Comparison of ENCODE assay signal across 1 cellular context in the genomic region with DNA sequence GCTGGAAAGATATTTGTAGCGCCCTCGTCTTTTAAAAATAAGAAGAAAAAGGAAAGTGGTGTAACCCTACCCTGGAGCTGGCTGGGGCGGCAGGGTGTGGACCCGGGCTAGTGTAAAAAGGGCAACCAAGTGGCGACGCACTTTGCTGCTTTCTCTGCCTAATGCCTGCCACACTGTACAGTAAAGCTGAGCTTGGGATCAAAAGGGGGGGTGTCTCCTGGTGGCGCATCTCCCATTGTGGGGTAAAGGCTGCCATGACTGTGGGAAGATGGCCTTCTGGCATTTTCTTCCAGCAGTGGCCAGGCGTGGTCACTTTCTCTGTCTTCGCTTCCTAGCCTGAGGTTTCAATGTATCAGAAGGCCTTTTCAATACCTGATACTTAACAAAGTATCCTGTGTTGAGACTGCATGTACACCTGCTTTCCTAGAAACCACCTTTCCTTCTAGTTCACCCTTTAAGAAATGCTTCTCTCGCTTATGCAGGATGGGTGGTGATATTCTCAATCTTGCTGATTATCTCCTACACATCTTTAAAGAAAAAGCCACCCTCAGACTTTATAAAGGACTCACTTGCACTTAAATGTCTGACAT.
TF ChIP-seq lines count a peak whose summit lies in the region.

No MANE protein-coding gene starts in this region.

TF ChIP-seq in GM12878, 131 proteins besides CTCF, POLR2A, EP300 and RAD21:
- TF ChIP-seq, protein P1, sequence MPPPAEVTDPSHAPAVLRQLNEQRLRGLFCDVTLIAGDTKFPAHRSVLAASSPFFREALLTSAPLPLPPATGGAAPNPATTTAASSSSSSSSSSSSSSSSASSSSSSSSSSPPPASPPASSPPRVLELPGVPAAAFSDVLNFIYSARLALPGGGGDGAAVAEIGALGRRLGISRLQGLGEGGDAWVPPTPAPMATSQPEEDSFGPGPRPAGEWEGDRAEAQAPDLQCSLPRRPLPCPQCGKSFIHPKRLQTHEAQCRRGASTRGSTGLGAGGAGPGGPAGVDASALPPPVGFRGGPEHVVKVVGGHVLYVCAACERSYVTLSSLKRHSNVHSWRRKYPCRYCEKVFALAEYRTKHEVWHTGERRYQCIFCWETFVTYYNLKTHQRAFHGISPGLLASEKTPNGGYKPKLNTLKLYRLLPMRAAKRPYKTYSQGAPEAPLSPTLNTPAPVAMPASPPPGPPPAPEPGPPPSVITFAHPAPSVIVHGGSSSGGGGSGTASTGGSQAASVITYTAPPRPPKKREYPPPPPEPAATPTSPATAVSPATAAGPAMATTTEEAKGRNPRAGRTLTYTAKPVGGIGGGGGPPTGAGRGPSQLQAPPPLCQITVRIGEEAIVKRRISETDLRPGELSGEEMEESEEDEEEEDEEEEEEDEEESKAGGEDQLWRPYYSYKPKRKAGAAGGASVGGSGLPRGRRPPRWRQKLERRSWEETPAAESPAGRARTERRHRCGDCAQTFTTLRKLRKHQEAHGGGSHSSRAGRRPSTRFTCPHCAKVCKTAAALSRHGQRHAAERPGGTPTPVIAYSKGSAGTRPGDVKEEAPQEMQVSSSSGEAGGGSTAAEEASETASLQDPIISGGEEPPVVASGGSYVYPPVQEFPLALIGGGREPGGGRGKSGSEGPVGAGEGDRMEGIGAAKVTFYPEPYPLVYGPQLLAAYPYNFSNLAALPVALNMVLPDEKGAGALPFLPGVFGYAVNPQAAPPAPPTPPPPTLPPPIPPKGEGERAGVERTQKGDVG (CRISPR knock-in tag; IDR thresholded peaks at IDR 0.05): no peak
- TF ChIP-seq PAX8 (IDR thresholded peaks at IDR 0.05): no peak
- no peak for TF ChIP-seq MTA3 (IDR thresholded peaks at IDR 0.05; ENCODE audit: borderline replicate concordance, low read length)
- peak; percentile 95 for TF ChIP-seq WRNIP1 (IDR thresholded peaks at IDR 0.05; ENCODE audit: borderline replicate concordance, low read depth, low read length)
- TF ChIP-seq BCL3 (IDR thresholded peaks at IDR 0.05; ENCODE audit: borderline replicate concordance, insufficient read depth, low read depth, low read length, poor library complexity, severe bottlenecking): no peak
- TF ChIP-seq CHD2 (IDR thresholded peaks at IDR 0.05; ENCODE audit: borderline replicate concordance, low read depth, low read length): no peak
- no peak for TF ChIP-seq GABPA (IDR thresholded peaks at IDR 0.05; ENCODE audit: low read depth)
- no peak for TF ChIP-seq IKZF1 (conservative IDR thresholded peaks at IDR 0.05)
- no peak for TF ChIP-seq ETV6 (conservative IDR thresholded peaks at IDR 0.05 in 1 of 2, IDR thresholded peaks at IDR 0.05 in 1 of 2; ENCODE audit: borderline replicate concordance in 1 of 2, low read depth in 1 of 2)
- TF ChIP-seq, protein P2, sequence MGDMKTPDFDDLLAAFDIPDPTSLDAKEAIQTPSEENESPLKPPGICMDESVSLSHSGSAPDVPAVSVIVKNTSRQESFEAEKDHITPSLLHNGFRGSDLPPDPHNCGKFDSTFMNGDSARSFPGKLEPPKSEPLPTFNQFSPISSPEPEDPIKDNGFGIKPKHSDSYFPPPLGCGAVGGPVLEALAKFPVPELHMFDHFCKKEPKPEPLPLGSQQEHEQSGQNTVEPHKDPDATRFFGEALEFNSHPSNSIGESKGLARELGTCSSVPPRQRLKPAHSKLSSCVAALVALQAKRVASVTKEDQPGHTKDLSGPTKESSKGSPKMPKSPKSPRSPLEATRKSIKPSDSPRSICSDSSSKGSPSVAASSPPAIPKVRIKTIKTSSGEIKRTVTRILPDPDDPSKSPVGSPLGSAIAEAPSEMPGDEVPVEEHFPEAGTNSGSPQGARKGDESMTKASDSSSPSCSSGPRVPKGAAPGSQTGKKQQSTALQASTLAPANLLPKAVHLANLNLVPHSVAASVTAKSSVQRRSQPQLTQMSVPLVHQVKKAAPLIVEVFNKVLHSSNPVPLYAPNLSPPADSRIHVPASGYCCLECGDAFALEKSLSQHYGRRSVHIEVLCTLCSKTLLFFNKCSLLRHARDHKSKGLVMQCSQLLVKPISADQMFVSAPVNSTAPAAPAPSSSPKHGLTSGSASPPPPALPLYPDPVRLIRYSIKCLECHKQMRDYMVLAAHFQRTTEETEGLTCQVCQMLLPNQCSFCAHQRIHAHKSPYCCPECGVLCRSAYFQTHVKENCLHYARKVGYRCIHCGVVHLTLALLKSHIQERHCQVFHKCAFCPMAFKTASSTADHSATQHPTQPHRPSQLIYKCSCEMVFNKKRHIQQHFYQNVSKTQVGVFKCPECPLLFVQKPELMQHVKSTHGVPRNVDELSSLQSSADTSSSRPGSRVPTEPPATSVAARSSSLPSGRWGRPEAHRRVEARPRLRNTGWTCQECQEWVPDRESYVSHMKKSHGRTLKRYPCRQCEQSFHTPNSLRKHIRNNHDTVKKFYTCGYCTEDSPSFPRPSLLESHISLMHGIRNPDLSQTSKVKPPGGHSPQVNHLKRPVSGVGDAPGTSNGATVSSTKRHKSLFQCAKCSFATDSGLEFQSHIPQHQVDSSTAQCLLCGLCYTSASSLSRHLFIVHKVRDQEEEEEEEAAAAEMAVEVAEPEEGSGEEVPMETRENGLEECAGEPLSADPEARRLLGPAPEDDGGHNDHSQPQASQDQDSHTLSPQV (IDR thresholded peaks at IDR 0.05): no peak
- no peak for TF ChIP-seq HDGF (IDR thresholded peaks at IDR 0.05)
- 0 out of 2 replicates have a peak, but pooled peaks have one; percentile 26 for TF ChIP-seq SMARCA5 (IDR thresholded peaks at IDR 0.05)
- TF ChIP-seq FOS (IDR thresholded peaks at IDR 0.05; ENCODE audit: borderline replicate concordance, extremely low read depth, insufficient read length): no peak
- TF ChIP-seq BHLHE40 (IDR thresholded peaks at IDR 0.05; ENCODE audit: borderline replicate concordance in 1 of 2, low read depth in 2 of 2, low read length in 1 of 2): no peak
- TF ChIP-seq TBL1XR1 (IDR thresholded peaks at IDR 0.05; ENCODE audit: low read depth, low read length): no peak
- TF ChIP-seq LARP7 (IDR thresholded peaks at IDR 0.05): 0 out of 2 replicates have a peak, but pooled peaks have one; percentile 22
- no peak for TF ChIP-seq NR2F1 (conservative IDR thresholded peaks at IDR 0.05)
- no peak for TF ChIP-seq ATF7 (IDR thresholded peaks at IDR 0.05; ENCODE audit: low read depth)
- no peak for TF ChIP-seq HCFC1 (IDR thresholded peaks at IDR 0.05; ENCODE audit: low read length)
- no peak for TF ChIP-seq SP1 (IDR thresholded peaks at IDR 0.05; ENCODE audit: low read depth, low read length)
- TF ChIP-seq BACH1 (IDR thresholded peaks at IDR 0.05; ENCODE audit: borderline replicate concordance): no peak
- TF ChIP-seq, protein P3, sequence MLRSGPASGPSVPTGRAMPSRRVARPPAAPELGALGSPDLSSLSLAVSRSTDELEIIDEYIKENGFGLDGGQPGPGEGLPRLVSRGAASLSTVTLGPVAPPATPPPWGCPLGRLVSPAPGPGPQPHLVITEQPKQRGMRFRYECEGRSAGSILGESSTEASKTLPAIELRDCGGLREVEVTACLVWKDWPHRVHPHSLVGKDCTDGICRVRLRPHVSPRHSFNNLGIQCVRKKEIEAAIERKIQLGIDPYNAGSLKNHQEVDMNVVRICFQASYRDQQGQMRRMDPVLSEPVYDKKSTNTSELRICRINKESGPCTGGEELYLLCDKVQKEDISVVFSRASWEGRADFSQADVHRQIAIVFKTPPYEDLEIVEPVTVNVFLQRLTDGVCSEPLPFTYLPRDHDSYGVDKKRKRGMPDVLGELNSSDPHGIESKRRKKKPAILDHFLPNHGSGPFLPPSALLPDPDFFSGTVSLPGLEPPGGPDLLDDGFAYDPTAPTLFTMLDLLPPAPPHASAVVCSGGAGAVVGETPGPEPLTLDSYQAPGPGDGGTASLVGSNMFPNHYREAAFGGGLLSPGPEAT (IDR thresholded peaks at IDR 0.05; ENCODE audit: low read depth): no peak
- no peak for TF ChIP-seq MYB (IDR thresholded peaks at IDR 0.05; ENCODE audit: borderline replicate concordance, low read depth, low read length)
- no peak for TF ChIP-seq ZNF274 (IDR thresholded peaks at IDR 0.05; ENCODE audit: insufficient read depth, insufficient read length)
- TF ChIP-seq MEF2B (IDR thresholded peaks at IDR 0.05; ENCODE audit: partially characterized antibody, poor library complexity, severe bottlenecking): no peak
- no peak for TF ChIP-seq STAT3 (IDR thresholded peaks at IDR 0.05; ENCODE audit: low read depth, low read length)
- TF ChIP-seq NKRF (conservative IDR thresholded peaks at IDR 0.05): 0 out of 2 replicates have a peak, but pooled peaks have one; percentile 31
